ENCODE assay signal across 9 cellular contexts in the genomic region with DNA sequence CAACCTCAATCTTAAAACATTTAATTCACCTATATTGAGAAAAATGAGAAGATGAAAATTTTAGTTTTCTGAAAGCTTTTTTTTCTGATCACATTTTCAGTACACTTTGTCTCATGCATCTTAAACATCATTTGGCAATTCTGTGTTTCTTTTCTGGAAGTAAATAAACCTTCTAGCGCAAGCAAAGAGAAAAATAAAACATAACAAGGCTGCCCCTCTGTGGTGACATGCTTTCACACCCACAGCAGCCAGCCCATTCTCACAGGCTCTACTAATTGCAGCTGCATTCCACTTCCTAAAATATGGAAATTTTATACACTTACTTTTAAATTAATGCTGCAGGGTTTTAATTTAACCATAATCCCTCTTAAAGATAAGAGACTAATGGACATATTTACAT.
DNase-seq lines count a peak whose midpoint lies in the region; ATAC-seq and TF ChIP-seq lines count a peak whose summit lies in the region.
"Had no signal": no experiment of that assay in that cellular context is flagged by ENCODE, and none has a peak within 500 bp of the region (broad histone marks: within the 10 kb centered on the region; RNA-seq: fewer than 3 reads in every experiment).

No MANE protein-coding gene starts in this region.

- no peak overlapping the region for H3K27ac ChIP-seq in fibroblast of lung (ENCODE audit: insufficient read depth, low read length)
- H3K27ac ChIP-seq in Peyer's patch, result no peak overlapping the region
- H3K27ac ChIP-seq: SJSA1 had no signal

- H3K9me3 Mint-ChIP-seq in effector memory CD8-positive, alpha-beta T cell, result no peaks in the 10 kb centered on the region

- H3K36me3 Mint-ChIP-seq in effector memory CD8-positive, alpha-beta T cell (ENCODE audit: insufficient read depth), result no peaks in the 10 kb centered on the region

- no peaks in the 10 kb centered on the region for H3K79me2 ChIP-seq in fibroblast of lung (ENCODE audit: control insufficient read depth, insufficient read depth, low read length)

- H2AFZ ChIP-seq in fibroblast of lung (ENCODE audit: low read length), result no peak overlapping the region

- H3K4me3 ChIP-seq in fibroblast of lung (replicated peaks in 1 of 4; ENCODE audit: control extremely low read depth in 1 of 4, insufficient read depth in 1 of 4, low read depth in 3 of 4, low read length in 4 of 4), result no peak overlapping the region
- no peak overlapping the region for H3K4me3 ChIP-seq in Peyer's patch
- H3K4me3 ChIP-seq: SJSA1 had no signal

- H3K9ac ChIP-seq in fibroblast of lung (ENCODE audit: insufficient read depth, low read length), result no peak overlapping the region

- TF ChIP-seq CTCF in GM13976 (IDR thresholded peaks at IDR 0.05; ENCODE audit: borderline replicate concordance, control extremely low read depth, extremely low read depth, insufficient read depth, missing control alignments) (peak; percentile 26), fibroblast of lung (conservative IDR thresholded peaks at IDR 0.05 in 1 of 2, IDR thresholded peaks at IDR 0.05 in 1 of 2; ENCODE audit: low read depth in 1 of 2, low read length in 2 of 2) (peak; percentile 24 to 38), Peyer's patch (IDR thresholded peaks at IDR 0.05) (peak in 3 of 6 experiments; percentile 37 to 43 (median 41))

- H3K27ac Mint-ChIP-seq in effector memory CD8-positive, alpha-beta T cell, result no peak overlapping the region

- intact Hi-C loops in posterior cingulate gyrus (cut with DNase I), result loop anchor here (1.0 kb wide), 1 partner anchor 145 kb away; no protein-coding TSS in a partner anchor

- in situ Hi-C loops in GM13976 (cut with MboI; ENCODE audit: low sequenced_read_pairs, unreplicated experiment), result no loop called here

- TF ChIP-seq POLR2A in Peyer's patch (IDR thresholded peaks at IDR 0.05), result no peak

- H3K9me3 ChIP-seq in fibroblast of lung (ENCODE audit: control insufficient read depth, insufficient read depth, low read depth, low read length), result no peaks in the 10 kb centered on the region
- no peaks in the 10 kb centered on the region for H3K9me3 ChIP-seq in Peyer's patch
- H3K9me3 ChIP-seq: SJSA1 had no signal

- H3K4me1 Mint-ChIP-seq in effector memory CD8-positive, alpha-beta T cell (ENCODE audit: low read depth in 2 of 2), result no peaks in the 10 kb centered on the region

- ATAC-seq in GM19463 (IDR thresholded peaks at IDR 0.05; ENCODE audit: unreplicated experiment) (no peak), GM18502 (IDR thresholded peaks at IDR 0.05; ENCODE audit: poor library complexity, unreplicated experiment) (no peak)
- no peak for ATAC-seq in effector memory CD8-positive, alpha-beta T cell (replicated peaks)

- H3K4me2 ChIP-seq in fibroblast of lung (ENCODE audit: extremely low read depth, insufficient read depth, low read length), result no peak overlapping the region

- no peaks in the 10 kb centered on the region for H3K27me3 ChIP-seq in fibroblast of lung (ENCODE audit: control insufficient read depth, insufficient read depth, low read length)
- H3K27me3 ChIP-seq in Peyer's patch, result no peaks in the 10 kb centered on the region
- H3K27me3 ChIP-seq: SJSA1 had no signal

- no peak overlapping the region for H3K4me3 Mint-ChIP-seq in effector memory CD8-positive, alpha-beta T cell

- H4K20me1 ChIP-seq in fibroblast of lung (ENCODE audit: control insufficient read depth, extremely low read depth, insufficient read depth, low read length), result no peaks in the 10 kb centered on the region

- H3K27me3 Mint-ChIP-seq in effector memory CD8-positive, alpha-beta T cell, result no peaks in the 10 kb centered on the region

- no peaks in the 10 kb centered on the region for H3K4me1 ChIP-seq in fibroblast of lung (ENCODE audit: control insufficient read depth, extremely low read depth, insufficient read depth, low read length)
- H3K4me1 ChIP-seq in Peyer's patch, result no peaks in the 10 kb centered on the region
- H3K4me1 ChIP-seq: SJSA1 had no signal

- H3K36me3 ChIP-seq in fibroblast of lung (ENCODE audit: control insufficient read depth, insufficient read depth, low read length), result no peaks in the 10 kb centered on the region
- no peaks in the 10 kb centered on the region for H3K36me3 ChIP-seq in Peyer's patch
- H3K36me3 ChIP-seq: SJSA1 had no signal

- DNase-seq in GM13976 (ENCODE audit: low spot score) (no peak), OCI-M1 (lab: John Stamatoyannopoulos, UW) (peak; percentile 52), fibroblast of lung (ENCODE audit: low read depth in 2 of 2) (peak; percentile 4 to 33), posterior cingulate gyrus (peak in 8 of 10 donors; percentile 14 to 85 (median 42)), Peyer's patch (no peak)
- DNase-seq in effector memory CD8-positive, alpha-beta T cell, result no peak

Comparison
In these comparisons a context has a peak if more than half of its experiments do, and no peak if none do; other contexts are left out.
1. DNase-seq: peak in OCI-M1 (single experiment), fibroblast of lung (2 of 2) and posterior cingulate gyrus (8 of 10); none in GM13976 (single experiment), effector memory CD8-positive, alpha-beta T cell (0 of 3) and Peyer's patch (0 of 3).